Comparison of ENCODE assay signal across 10 cellular contexts in the genomic region with DNA sequence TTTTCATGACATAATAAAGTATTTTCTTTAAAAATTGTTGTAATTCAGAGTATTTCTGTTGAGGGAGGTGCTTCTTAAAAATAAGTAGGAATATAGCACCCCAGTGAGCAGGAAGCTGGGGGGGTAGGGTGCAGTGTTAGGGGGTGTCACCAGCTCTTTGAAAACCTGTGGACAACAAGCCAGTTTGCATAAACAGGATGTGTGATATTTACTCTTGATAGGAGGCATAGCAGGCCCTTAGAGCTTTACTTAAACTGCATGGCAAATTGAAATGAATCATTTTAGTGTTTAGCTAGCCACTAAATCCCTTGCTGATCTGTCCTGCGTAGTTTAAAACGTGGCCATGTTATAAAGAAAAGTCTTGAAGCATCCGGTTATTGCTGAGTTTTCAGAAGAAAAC. TPM values are rescaled to one million over a fixed set of nuclear protein-coding genes. Genes with fewer than 3 reads are reported as not detected.
A peak's percentile ranks its signal among the peaks of the same experiment; 100 is the strongest.
DNase-seq lines count a peak whose midpoint lies in the region; ATAC-seq and TF ChIP-seq lines count a peak whose summit lies in the region.
"Had no signal": no experiment of that assay in that cellular context is flagged by ENCODE, and none has a peak within 500 bp of the region (broad histone marks: within the 10 kb centered on the region; RNA-seq: fewer than 3 reads in every experiment).

No MANE protein-coding gene starts in this region.

- H3K27ac ChIP-seq in OCI-LY7 (ENCODE audit: low read depth, low read length, poor library complexity, severe bottlenecking): no peak overlapping the region
- H3K27ac ChIP-seq in duodenal mucosa (ENCODE audit: low read depth, low read length): no peak overlapping the region
- H3K27ac ChIP-seq in neural progenitor cell: peak overlapping the region; percentile 59

- H3K4me1 Mint-ChIP-seq in Calu3 (ENCODE audit: low read depth, unreplicated experiment): peaks cover 46% of the 10 kb centered on the region
- H3K4me1 Mint-ChIP-seq in neural progenitor cell: peaks cover 52% of the 10 kb centered on the region

- no peaks in the 10 kb centered on the region for H3K9me2 ChIP-seq in OCI-LY7 (ENCODE audit: insufficient read depth, low read length)

- H3K36me3 Mint-ChIP-seq in Calu3 (ENCODE audit: insufficient read depth, unreplicated experiment) (peaks cover 96% of the 10 kb centered on the region), neural progenitor cell (peaks cover 65% of the 10 kb centered on the region)

- no peaks in the 10 kb centered on the region for H3K27me3 ChIP-seq in duodenal mucosa (ENCODE audit: control insufficient read depth in 1 of 2, insufficient read depth in 2 of 2, low read length in 2 of 2)
- H3K27me3 ChIP-seq in neural progenitor cell: no peaks in the 10 kb centered on the region

- H3K4me3 Mint-ChIP-seq in Calu3 (ENCODE audit: low read depth, unreplicated experiment) (peak overlapping the region; percentile 92), neural progenitor cell (no peak overlapping the region)

- no TSS peak for BruUV-seq in Calu3 (replicated peaks; lab: Mats Ljungman, UMichigan)
- BruUV-seq in OCI-LY7 (replicated peaks; lab: Mats Ljungman, UMichigan): no TSS peak

- H3K9ac ChIP-seq in duodenal mucosa (ENCODE audit: low read depth in 1 of 2, low read length in 2 of 2): peak overlapping the region; percentile 8 to 15
- H3K9ac ChIP-seq in neural progenitor cell: no peak overlapping the region

- DNase-seq in Calu3 (no peak), OCI-LY7 (ENCODE audit: low spot score) (no peak), neural progenitor cell (ENCODE audit: low spot score) (no peak), NK-92 (lab: John Stamatoyannopoulos, UW; ENCODE audit: unreplicated experiment) (no peak), anterior cingulate cortex (lab: John Stamatoyannopoulos, UW) (no peak)
- no peak for DNase-seq in stimulated activated naive CD4-positive, alpha-beta T cell (lab: John Stamatoyannopoulos, UW)
- DNase-seq: activated CD8-positive, alpha-beta memory T cell treated with anti-CD3 and anti-CD28 coated beads for 24 hours; NCI-H1417 had no signal

- no peak for ATAC-seq in HG02588 (IDR thresholded peaks at IDR 0.05; ENCODE audit: unreplicated experiment)

- H3K9me3 Mint-ChIP-seq in Calu3 (ENCODE audit: low read depth, unreplicated experiment) (no peaks in the 10 kb centered on the region), neural progenitor cell (peaks cover 22% of the 10 kb centered on the region)

- TF ChIP-seq CTCF in Calu3 (IDR thresholded peaks at IDR 0.05; ENCODE audit: unreplicated experiment): no peak
- no peak for TF ChIP-seq CTCF in OCI-LY7 (conservative IDR thresholded peaks at IDR 0.05; ENCODE audit: low read length)
- no peak for TF ChIP-seq CTCF in neural progenitor cell (IDR thresholded peaks at IDR 0.05)

- intact Hi-C loops in Calu3 (cut with micrococcal nuclease; ENCODE audit: unreplicated experiment): no loop called here
- intact Hi-C loops in OCI-LY7 (cut with micrococcal nuclease; ENCODE audit: unreplicated experiment): no loop called here

- H3K4me3 ChIP-seq in OCI-LY7 (ENCODE audit: low read depth, low read length, poor library complexity, severe bottlenecking): no peak overlapping the region
- H3K4me3 ChIP-seq in duodenal mucosa (ENCODE audit: low read depth in 1 of 2, low read length in 2 of 2): peak overlapping the region in 1 of 2 donors; percentile 28
- no peak overlapping the region for H3K4me3 ChIP-seq in neural progenitor cell

- H2AFZ ChIP-seq in OCI-LY7 (ENCODE audit: low read length): no peak overlapping the region
- H2AFZ ChIP-seq in neural progenitor cell (replicated peaks): no peak overlapping the region

- H3K27me3 Mint-ChIP-seq in Calu3 (ENCODE audit: unreplicated experiment): no peaks in the 10 kb centered on the region
- H3K27me3 Mint-ChIP-seq in neural progenitor cell (ENCODE audit: insufficient read depth, low read depth): peaks cover 3% of the 10 kb centered on the region

- CTCF ChIA-PET in Calu3 (lab: Charles Lee): interaction anchor here (0.6 to 3.7 kb wide), 5 partner anchors 9 to 207 kb away, joined by 3 to 24 read pairs (median 3); no protein-coding TSS in a partner anchor
- CTCF ChIA-PET in OCI-LY7 (lab: Charles Lee; ENCODE audit: unreplicated experiment): interaction anchor here (1.1 kb wide), 1 partner anchor 206 kb away, joined by 3 read pairs; no protein-coding TSS in a partner anchor

- POLR2A ChIA-PET in OCI-LY7 (lab: Charles Lee): interaction anchor here (0.5 to 1.2 kb wide), 5 partner anchors 9 to 374 kb away, joined by 3 to 5 read pairs (median 4); no protein-coding TSS in a partner anchor

- peak overlapping the region; percentile 95 for H3K27ac Mint-ChIP-seq in Calu3 (ENCODE audit: unreplicated experiment)
- H3K27ac Mint-ChIP-seq in neural progenitor cell: no peak overlapping the region

- H3K9me3 ChIP-seq in OCI-LY7 (ENCODE audit: low read length) (peaks cover 20% of the 10 kb centered on the region; the same call in 1 of the 2 replicates), duodenal mucosa (ENCODE audit: control insufficient read depth in 1 of 2, low read length in 2 of 2) (no peaks in the 10 kb centered on the region), neural progenitor cell (ENCODE audit: low read depth) (no peaks in the 10 kb centered on the region)

- H3K4me1 ChIP-seq in OCI-LY7 (ENCODE audit: insufficient read depth, low read length, poor library complexity, severe bottlenecking): peaks cover 38% of the 10 kb centered on the region
- peaks cover 24 to 49% of the 10 kb centered on the region in 2 donors for H3K4me1 ChIP-seq in duodenal mucosa (ENCODE audit: control insufficient read depth in 1 of 2, insufficient read depth in 2 of 2, low read length in 2 of 2)
- peaks cover 62% of the 10 kb centered on the region for H3K4me1 ChIP-seq in neural progenitor cell

- peaks cover 97% of the 10 kb centered on the region for H3F3A ChIP-seq in neural progenitor cell (ENCODE audit: low read depth)

- peaks cover 13% of the 10 kb centered on the region; the same call in 1 of the 2 replicates for H4K20me1 ChIP-seq in OCI-LY7 (ENCODE audit: insufficient read depth, low read length)
- peaks cover 92% of the 10 kb centered on the region for H4K20me1 ChIP-seq in neural progenitor cell (ENCODE audit: low read depth)

- H3K4me2 ChIP-seq in OCI-LY7 (ENCODE audit: low read length) (0 out of 2 replicates have a peak overlapping the region, but pooled peaks have one; percentile 9), neural progenitor cell (peak overlapping the region; percentile 44)

- H3K36me3 ChIP-seq in OCI-LY7 (ENCODE audit: insufficient read depth, low read length): peaks cover 81% of the 10 kb centered on the region
- peaks cover 5 to 19% of the 10 kb centered on the region in 2 donors for H3K36me3 ChIP-seq in duodenal mucosa (ENCODE audit: control insufficient read depth in 1 of 2, insufficient read depth in 2 of 2, low read length in 2 of 2)
- H3K36me3 ChIP-seq in neural progenitor cell: peaks cover 39% of the 10 kb centered on the region

- H3K79me2 ChIP-seq in OCI-LY7 (ENCODE audit: insufficient read depth, low read depth, low read length): peaks cover 69% of the 10 kb centered on the region
- H3K79me2 ChIP-seq in neural progenitor cell (ENCODE audit: low read depth): peaks cover 79% of the 10 kb centered on the region

RNA-seq across cellular contexts. Expression of a gene that starts 8.4 kb away (rescaled TPM):
- total RNA-seq in Calu3 (2022) (129 and 139 TPM in 2 replicates), OCI-LY7 (2022) (40.9 and 42.5 TPM in 2 replicates), neural progenitor cell (ENCODE audit: low replicate concordance) (260 and 261 TPM in 2 replicates)
- 61.5 and 69.0 TPM in 2 replicates for total RNA-seq in OCI-LY7 (2014; rRNA removed; shearing (Covaris generic))
